Comparison of ENCODE assay signal across 4 cellular contexts in the genomic region with DNA sequence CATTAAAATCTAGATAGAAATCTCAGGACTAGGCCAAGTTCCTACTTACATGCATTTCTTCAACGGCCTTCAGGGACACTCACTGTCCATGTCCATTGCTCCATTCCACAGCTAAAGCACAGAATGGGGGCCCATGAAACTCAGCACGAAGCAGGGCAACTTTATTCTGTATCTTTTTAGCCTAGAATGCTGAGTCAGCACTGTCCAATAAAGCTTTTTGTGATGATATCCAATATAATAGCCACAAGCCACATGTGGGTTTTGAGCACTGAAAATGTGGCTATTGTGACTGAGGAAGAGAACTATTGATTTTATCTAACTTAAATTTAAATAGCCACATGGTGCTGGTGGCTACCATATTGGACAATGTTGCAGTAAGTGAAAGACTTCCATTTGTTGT.
A peak's percentile ranks its signal among the peaks of the same experiment; 100 is the strongest.
TF ChIP-seq lines count a peak whose summit lies in the region.

No MANE protein-coding gene starts in this region.

TF ChIP-seq in A549, 52 proteins besides CTCF, POLR2A, EP300 and RAD21:
- TF ChIP-seq MAFK (IDR thresholded peaks at IDR 0.05; ENCODE audit: partially characterized antibody): peak; percentile 98
- TF ChIP-seq ZC3H11A (IDR thresholded peaks at IDR 0.05): no peak
- TF ChIP-seq NPAS2 (CRISPR knock-in tag; IDR thresholded peaks at IDR 0.05; ENCODE audit: borderline replicate concordance): no peak

TF ChIP-seq in IMR-90, 13 proteins besides CTCF, POLR2A, EP300 and RAD21:
- TF ChIP-seq ELK1 (IDR thresholded peaks at IDR 0.05; ENCODE audit: borderline replicate concordance, low read depth, low read length) (no peak), MXI1 (IDR thresholded peaks at IDR 0.05; ENCODE audit: borderline replicate concordance, low read depth, low read length) (no peak), MAFK (IDR thresholded peaks at IDR 0.05; ENCODE audit: low read depth, low read length) (peak; percentile 99), USF2 (IDR thresholded peaks at IDR 0.05; ENCODE audit: low read depth, low read length) (no peak)
TF ChIP-seq in IMR-90: peak in this region for 1.

TF ChIP-seq in GM12878, 131 proteins besides CTCF, POLR2A, EP300 and RAD21:
- TF ChIP-seq SREBF2 (IDR thresholded peaks at IDR 0.05; ENCODE audit: low read length) (no peak), NFYA (IDR thresholded peaks at IDR 0.05; ENCODE audit: borderline replicate concordance, low read depth, low read length) (no peak), POLR2AphosphoS2 (IDR thresholded peaks at IDR 0.05; ENCODE audit: low read depth, low read length) (no peak), FOXK2 (IDR thresholded peaks at IDR 0.05) (no peak), SRF (IDR thresholded peaks at IDR 0.05; ENCODE audit: low read depth in 2 of 2, low read length in 2 of 2) (no peak), YY1 (IDR thresholded peaks at IDR 0.05; ENCODE audit: low read depth, low read length) (no peak), RELA (IDR thresholded peaks at IDR 0.05; ENCODE audit: borderline replicate concordance, partially characterized antibody) (no peak), NFXL1 (IDR thresholded peaks at IDR 0.05; ENCODE audit: borderline replicate concordance) (no peak), SUPT20H (IDR thresholded peaks at IDR 0.05; ENCODE audit: borderline replicate concordance, control insufficient read depth, low read depth, low read length) (no peak), PKNOX1 (IDR thresholded peaks at IDR 0.05) (no peak), CEBPB (IDR thresholded peaks at IDR 0.05; ENCODE audit: borderline replicate concordance in 1 of 2, low read depth in 2 of 2, low read length in 2 of 2) (no peak), PBX3 (IDR thresholded peaks at IDR 0.05; ENCODE audit: insufficient replicate concordance, low read depth, low read length) (no peak), CREB1 (IDR thresholded peaks at IDR 0.05; ENCODE audit: low read depth) (no peak), RAD51 (IDR thresholded peaks at IDR 0.05) (no peak), CBX3 (IDR thresholded peaks at IDR 0.05; ENCODE audit: borderline replicate concordance, low read depth) (no peak), EZH2 (IDR thresholded peaks at IDR 0.05; ENCODE audit: borderline replicate concordance, control insufficient read depth, low read depth, low read length) (no peak), CHD1 (IDR thresholded peaks at IDR 0.05; ENCODE audit: low read depth, low read length) (no peak)
- TF ChIP-seq, protein P1, sequence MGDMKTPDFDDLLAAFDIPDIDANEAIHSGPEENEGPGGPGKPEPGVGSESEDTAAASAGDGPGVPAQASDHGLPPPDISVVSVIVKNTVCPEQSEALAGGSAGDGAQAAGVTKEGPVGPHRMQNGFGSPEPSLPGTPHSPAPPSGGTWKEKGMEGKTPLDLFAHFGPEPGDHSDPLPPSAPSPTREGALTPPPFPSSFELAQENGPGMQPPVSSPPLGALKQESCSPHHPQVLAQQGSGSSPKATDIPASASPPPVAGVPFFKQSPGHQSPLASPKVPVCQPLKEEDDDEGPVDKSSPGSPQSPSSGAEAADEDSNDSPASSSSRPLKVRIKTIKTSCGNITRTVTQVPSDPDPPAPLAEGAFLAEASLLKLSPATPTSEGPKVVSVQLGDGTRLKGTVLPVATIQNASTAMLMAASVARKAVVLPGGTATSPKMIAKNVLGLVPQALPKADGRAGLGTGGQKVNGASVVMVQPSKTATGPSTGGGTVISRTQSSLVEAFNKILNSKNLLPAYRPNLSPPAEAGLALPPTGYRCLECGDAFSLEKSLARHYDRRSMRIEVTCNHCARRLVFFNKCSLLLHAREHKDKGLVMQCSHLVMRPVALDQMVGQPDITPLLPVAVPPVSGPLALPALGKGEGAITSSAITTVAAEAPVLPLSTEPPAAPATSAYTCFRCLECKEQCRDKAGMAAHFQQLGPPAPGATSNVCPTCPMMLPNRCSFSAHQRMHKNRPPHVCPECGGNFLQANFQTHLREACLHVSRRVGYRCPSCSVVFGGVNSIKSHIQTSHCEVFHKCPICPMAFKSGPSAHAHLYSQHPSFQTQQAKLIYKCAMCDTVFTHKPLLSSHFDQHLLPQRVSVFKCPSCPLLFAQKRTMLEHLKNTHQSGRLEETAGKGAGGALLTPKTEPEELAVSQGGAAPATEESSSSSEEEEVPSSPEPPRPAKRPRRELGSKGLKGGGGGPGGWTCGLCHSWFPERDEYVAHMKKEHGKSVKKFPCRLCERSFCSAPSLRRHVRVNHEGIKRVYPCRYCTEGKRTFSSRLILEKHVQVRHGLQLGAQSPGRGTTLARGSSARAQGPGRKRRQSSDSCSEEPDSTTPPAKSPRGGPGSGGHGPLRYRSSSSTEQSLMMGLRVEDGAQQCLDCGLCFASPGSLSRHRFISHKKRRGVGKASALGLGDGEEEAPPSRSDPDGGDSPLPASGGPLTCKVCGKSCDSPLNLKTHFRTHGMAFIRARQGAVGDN (IDR thresholded peaks at IDR 0.05): no peak

TF ChIP-seq in H1, 55 proteins besides CTCF, POLR2A, EP300 and RAD21:
- no peak for TF ChIP-seq PHF8 (conservative IDR thresholded peaks at IDR 0.05; ENCODE audit: low read depth, low read length)
- no peak for TF ChIP-seq SRF (IDR thresholded peaks at IDR 0.05; ENCODE audit: low read depth, low read length)
- TF ChIP-seq MAFK (IDR thresholded peaks at IDR 0.05; ENCODE audit: low read depth, low read length): peak; percentile 95
- TF ChIP-seq ATF3 (IDR thresholded peaks at IDR 0.05; ENCODE audit: insufficient read depth, low read depth, low read length): no peak
- no peak for TF ChIP-seq CREB1 (IDR thresholded peaks at IDR 0.05)
- no peak for TF ChIP-seq KDM5A (IDR thresholded peaks at IDR 0.05; ENCODE audit: low read length)
